ENCODE assay signal across 8 cellular contexts in genomic region chr21:28516996-28517592, GRCh38.
DNase-seq lines count a peak whose midpoint lies in the region; ATAC-seq and TF ChIP-seq lines count a peak whose summit lies in the region.

No MANE protein-coding gene starts in this region.

- WGBS in liver, result 65% methylated on average over 6 of the region's 6 CpGs

- peaks cover 0 to 2% (median 0%) of the 10 kb centered on the region in 4 donors for H3K4me1 ChIP-seq in liver (ENCODE audit: control insufficient read depth in 4 of 4, insufficient read depth in 4 of 4, low read length in 3 of 4)

- no peak overlapping the region for H3K4me3 ChIP-seq in liver (ENCODE audit: low read depth in 1 of 3, low read length in 3 of 3)

- no peak overlapping the region for H3K27ac ChIP-seq in liver (ENCODE audit: low read depth in 1 of 2, low read length in 2 of 2)

- DNase-seq in NCI-H510A (lab: John Stamatoyannopoulos, UW) (peak; percentile 4), NCI-H510A treated with DMSO at 0.1 percent for 48 hours (lab: John Stamatoyannopoulos, UW) (no peak), NCI-H146 (lab: John Stamatoyannopoulos, UW) (peak; percentile 56)
- DNase-seq in activated CD4-positive, CD25-positive, alpha-beta regulatory T cell (lab: John Stamatoyannopoulos, UW), result peak; percentile 9 to 28 (median 22)
- peak; percentile 36 for DNase-seq in central memory CD4-positive, alpha-beta T cell
- peak; percentile 13 for DNase-seq in stimulated activated CD8-positive, alpha-beta memory T cell treated with anti-CD3 and anti-CD28 coated beads, Interleukin-12 subunit alpha, Interleukin-12 subunit beta, amount 100 ng/mL, for 4 hours (ENCODE audit: low read depth)

- no peaks in the 10 kb centered on the region for H3K9me3 ChIP-seq in liver (ENCODE audit: control insufficient read depth in 4 of 4, low read length in 3 of 4)

- TF ChIP-seq RAD21 in liver (IDR thresholded peaks at IDR 0.05), result peak; percentile 74 to 87

- H3K36me3 ChIP-seq in liver (ENCODE audit: control insufficient read depth in 4 of 4, insufficient read depth in 3 of 4, low read depth in 1 of 4, low read length in 3 of 4), result no peaks in the 10 kb centered on the region

- H3K27me3 ChIP-seq in liver (ENCODE audit: control insufficient read depth in 4 of 4, insufficient read depth in 4 of 4, low read length in 3 of 4), result no peaks in the 10 kb centered on the region

- peak; percentile 55 for TF ChIP-seq CTCF in liver (IDR thresholded peaks at IDR 0.05; ENCODE audit: low read depth, low read length, missing input control)

- H3K9ac ChIP-seq in liver (ENCODE audit: low read depth in 1 of 2, low read length in 2 of 2), result no peak overlapping the region

- ATAC-seq in HG02840 (IDR thresholded peaks at IDR 0.05; ENCODE audit: low FRiP score, unreplicated experiment), result peak; percentile 94

TF ChIP-seq in liver, 16 proteins besides CTCF, POLR2A, EP300 and RAD21:
- TF ChIP-seq YY1 (IDR thresholded peaks at IDR 0.05) (peak; percentile 26), MAX (IDR thresholded peaks at IDR 0.05) (no peak), SP1 (IDR thresholded peaks at IDR 0.05) (no peak), HNF4A (conservative IDR thresholded peaks at IDR 0.05) (no peak), GABPA (IDR thresholded peaks at IDR 0.05 in 1 of 2, conservative IDR thresholded peaks at IDR 0.05 in 1 of 2) (no peak), RXRA (IDR thresholded peaks at IDR 0.05) (peak in 1 of 2 donors; percentile 33)
TF ChIP-seq in liver: peak in this region for 2.
